In the genomic region with DNA sequence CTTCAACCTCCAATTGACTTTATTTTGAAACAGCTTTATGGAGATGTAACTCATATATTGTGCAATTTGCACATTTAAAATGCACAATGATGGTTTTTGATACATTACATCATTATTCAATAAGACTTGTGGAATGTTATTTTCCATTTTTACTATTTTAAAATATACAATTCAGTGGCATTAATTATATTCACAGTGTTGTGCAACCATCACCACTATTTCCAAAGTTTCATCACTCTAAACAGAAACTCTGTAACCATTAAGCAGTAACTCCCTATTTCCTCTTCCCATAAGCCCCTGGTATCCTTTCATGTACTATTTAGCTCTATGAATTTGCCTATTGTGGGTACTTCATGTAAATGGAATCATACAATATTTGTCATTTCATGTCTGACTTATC, we compare ENCODE assay signal across 23 cellular contexts.
"Had no signal": no experiment of that assay in that cellular context is flagged by ENCODE, and none has a peak within 500 bp of the region (broad histone marks: within the 10 kb centered on the region; RNA-seq: fewer than 3 reads in every experiment).

No MANE protein-coding gene starts in this region.

- H3K4me3 ChIP-seq: dorsolateral prefrontal cortex, gastrocnemius medialis, heart left ventricle, left lung, prostate gland, right atrium auricular region, sigmoid colon, skin epidermis, spleen, thoracic aorta, tibial nerve, upper lobe of right lung, uterus had no signal

- H3K36me3 ChIP-seq: gastrocnemius medialis, heart left ventricle, left lung, prostate gland, right atrium auricular region, sigmoid colon, spleen, thoracic aorta, tibial nerve, upper lobe of right lung, uterus had no signal

- H3K9me3 ChIP-seq: gastrocnemius medialis, heart left ventricle, prostate gland, right atrium auricular region, sigmoid colon, spleen, thoracic aorta, tibial nerve, upper lobe of right lung, uterus had no signal

- H3K4me1 ChIP-seq: gastrocnemius medialis, left lung, prostate gland, right atrium auricular region, spleen, tibial nerve, upper lobe of right lung, uterus had no signal

- H3K4me3 Mint-ChIP-seq: naive thymus-derived CD8-positive, alpha-beta T cell; nephron progenitor cell; stimulated activated memory B cell treated with anti-CD40 and anti-IgM and Interleukin-4, amounts not matched to agents 10 μg/mL and 1 μg/mL and 100 μg/mL, for 72 hours had no signal

- H3K9me3 Mint-ChIP-seq: nephron progenitor cell had no signal

- H3K27ac ChIP-seq: dorsolateral prefrontal cortex, gastrocnemius medialis, heart left ventricle, prostate gland, right atrium auricular region, skin epidermis, spleen, thoracic aorta, upper lobe of right lung, uterus had no signal

- H3K27me3 Mint-ChIP-seq: naive thymus-derived CD8-positive, alpha-beta T cell; stimulated activated memory B cell treated with anti-CD40 and anti-IgM and Interleukin-4, amounts not matched to agents 10 μg/mL and 1 μg/mL and 100 μg/mL, for 72 hours had no signal

- H3K27ac Mint-ChIP-seq: naive thymus-derived CD8-positive, alpha-beta T cell; nephron progenitor cell; stimulated activated memory B cell treated with anti-CD40 and anti-IgM and Interleukin-4, amounts not matched to agents 10 μg/mL and 1 μg/mL and 100 μg/mL, for 72 hours had no signal

- H3K27me3 ChIP-seq: dorsolateral prefrontal cortex, gastrocnemius medialis, heart left ventricle, left lung, right atrium auricular region, sigmoid colon, spleen, tibial nerve, upper lobe of right lung, uterus had no signal

- H3K4me1 Mint-ChIP-seq: naive thymus-derived CD8-positive, alpha-beta T cell; nephron progenitor cell; stimulated activated memory B cell treated with anti-CD40 and anti-IgM and Interleukin-4, amounts not matched to agents 10 μg/mL and 1 μg/mL and 100 μg/mL, for 72 hours had no signal

- DNase-seq: effector CD4-positive, alpha-beta T cell; foreskin fibroblast; gastrocnemius medialis; heart left ventricle; left cardiac atrium; left lung; mesendoderm; midbrain; naive thymus-derived CD8-positive, alpha-beta T cell; nephron progenitor cell; spleen; stimulated activated CD4-positive, alpha-beta T cell treated with anti-CD3 and anti-CD28 coated beads, Interleukin-4, amount 100 ng/mL, for 4 hours; stimulated activated naive CD8-positive, alpha-beta T cell treated with anti-CD3 and anti-CD28 coated beads, Interleukin-15, Interleukin-2, amounts not matched to agents 100 U/mL and 50 U/mL, for 24 hours; upper lobe of right lung; uterus had no signal

- H3K36me3 Mint-ChIP-seq: naive thymus-derived CD8-positive, alpha-beta T cell; stimulated activated memory B cell treated with anti-CD40 and anti-IgM and Interleukin-4, amounts not matched to agents 10 μg/mL and 1 μg/mL and 100 μg/mL, for 72 hours had no signal
